In the genomic region with DNA sequence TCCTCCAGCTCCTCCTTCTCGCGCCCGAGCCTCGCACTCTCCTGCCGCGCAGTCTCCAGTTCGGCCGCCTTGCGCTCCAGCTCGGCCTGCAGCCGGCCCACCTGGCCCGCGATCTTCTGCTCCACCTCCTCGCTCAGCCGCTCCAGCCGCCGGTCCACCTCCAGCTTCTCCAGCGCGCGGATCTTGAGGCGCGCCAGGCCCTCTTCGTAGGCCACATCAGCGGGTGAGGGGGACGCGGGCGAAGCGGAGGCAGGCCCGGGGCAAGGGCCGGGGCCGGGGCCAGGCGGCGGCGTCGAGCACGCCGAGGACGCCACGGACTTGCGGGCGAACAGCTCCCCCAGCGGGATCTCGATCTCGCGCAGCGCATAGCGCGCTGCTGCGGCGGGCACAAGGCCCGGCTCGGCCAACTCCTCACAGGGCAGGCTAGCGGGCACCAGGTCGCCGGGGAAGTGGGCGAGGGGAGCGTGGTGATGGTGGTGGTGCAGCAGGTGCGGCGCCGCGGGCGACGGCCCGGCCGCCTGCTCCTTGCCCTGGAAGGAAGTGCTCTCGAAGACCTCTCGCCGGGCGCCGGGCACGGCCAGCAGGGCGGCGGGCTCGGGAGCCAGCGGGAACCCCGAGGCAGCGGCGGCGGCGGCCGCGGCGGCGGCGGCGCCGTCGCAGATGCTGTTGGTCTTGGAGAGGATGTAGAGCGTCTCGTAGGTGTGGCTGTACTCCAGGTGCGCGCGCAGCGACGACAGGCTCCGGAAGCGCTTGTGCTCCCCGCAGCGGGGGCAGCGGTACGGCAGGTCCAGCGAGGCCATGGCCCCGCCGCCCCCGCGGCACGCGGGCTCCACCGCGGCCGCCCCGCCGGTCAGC, we compare ENCODE assay signal across 8 cellular contexts. TPM values are rescaled to one million over a fixed set of nuclear protein-coding genes. Genes with fewer than 3 reads are reported as not detected.
DNase-seq lines count a peak whose midpoint lies in the region; ATAC-seq and TF ChIP-seq lines count a peak whose summit lies in the region.

No MANE protein-coding gene starts in this region.

- no peak for TF ChIP-seq POLR2A in suprapubic skin (IDR thresholded peaks at IDR 0.05)

- H3K4me3 ChIP-seq in colonic mucosa (peak overlapping the region; percentile 37), suprapubic skin (peak overlapping the region; percentile 49)
- H3K4me3 ChIP-seq in naive thymus-derived CD4-positive, alpha-beta T cell (ENCODE audit: low read length), result peak overlapping the region; percentile 35

- H3K27me3 Mint-ChIP-seq in naive thymus-derived CD4-positive, alpha-beta T cell, result no peaks in the 10 kb centered on the region

- H3K27me3 ChIP-seq in colonic mucosa (no peaks in the 10 kb centered on the region), suprapubic skin (peaks cover 27% of the 10 kb centered on the region)
- no peaks in the 10 kb centered on the region for H3K27me3 ChIP-seq in naive thymus-derived CD4-positive, alpha-beta T cell (ENCODE audit: control insufficient read depth in 2 of 2, insufficient read depth in 2 of 2, low read length in 2 of 2)

- H3K9me3 Mint-ChIP-seq in naive thymus-derived CD4-positive, alpha-beta T cell, result peaks cover 0 to 3% (median 0%) of the 10 kb centered on the region in 11 donors

- H3K27ac ChIP-seq in colonic mucosa (peak overlapping the region; percentile 44), suprapubic skin (no peak overlapping the region)
- peak overlapping the region; percentile 62 for H3K27ac ChIP-seq in naive thymus-derived CD4-positive, alpha-beta T cell (ENCODE audit: low read depth, low read length)

- TF ChIP-seq EP300 in suprapubic skin (IDR thresholded peaks at IDR 0.05), result no peak

- H3K9ac ChIP-seq in colonic mucosa (ENCODE audit: low read depth in 2 of 2, low read length in 2 of 2), result peak overlapping the region in 1 of 2 donors; percentile 60

- no peaks in the 10 kb centered on the region for H3K9me3 ChIP-seq in colonic mucosa
- no peaks in the 10 kb centered on the region for H3K9me3 ChIP-seq in naive thymus-derived CD4-positive, alpha-beta T cell (ENCODE audit: control insufficient read depth in 2 of 3, low read length in 3 of 3)
- no peaks in the 10 kb centered on the region for H3K9me3 ChIP-seq in suprapubic skin

- in situ Hi-C loops in ACHN (cut with HindIII; ENCODE audit: low pct_ligation_motif_present, low pct_unique_long_range_greater_than_20kb, low sequenced_read_pairs), result no loop called here

- peak overlapping the region in 4 of 9 donors; percentile 29 to 81 (median 56) for H3K27ac Mint-ChIP-seq in naive thymus-derived CD4-positive, alpha-beta T cell

- ATAC-seq in GM19455 (IDR thresholded peaks at IDR 0.05; ENCODE audit: unreplicated experiment) (peak; percentile 94), GM18517 (IDR thresholded peaks at IDR 0.05; ENCODE audit: unreplicated experiment) (no peak)
- ATAC-seq in naive thymus-derived CD4-positive, alpha-beta T cell, result peak; percentile 91

- H3K4me1 ChIP-seq in colonic mucosa (peaks cover 4% of the 10 kb centered on the region), suprapubic skin (peaks cover 15% of the 10 kb centered on the region)
- H3K4me1 ChIP-seq in naive thymus-derived CD4-positive, alpha-beta T cell (ENCODE audit: control insufficient read depth in 2 of 2, insufficient read depth in 2 of 2, low read length in 2 of 2), result peaks cover 0 to 12% of the 10 kb centered on the region in 2 donors

- CTCF ChIA-PET in naive thymus-derived CD4-positive, alpha-beta T cell (lab: Charles Lee), result interaction anchor here (0.7 to 1.7 kb wide), 2 partner anchors 36 to 56 kb away, joined by 3 read pairs; a partner anchor contains a TSS

- peak overlapping the region in 9 of 10 donors; percentile 32 to 78 (median 64) for H3K4me3 Mint-ChIP-seq in naive thymus-derived CD4-positive, alpha-beta T cell

- peak; percentile 75 for DNase-seq in ACHN
- peak; percentile 65 for DNase-seq in NCI-H1092 (lab: John Stamatoyannopoulos, UW)
- peak; percentile 41 to 61 for DNase-seq in activated CD4-positive, alpha-beta T cell treated with anti-CD3 and anti-CD28 coated beads for 24 hours (ENCODE audit: low read depth in 2 of 2)
- peak; percentile 81 for DNase-seq in colonic mucosa
- DNase-seq in naive thymus-derived CD4-positive, alpha-beta T cell, result peak; percentile 62 to 81 (median 76)
- peak in 1 of 2 donors; percentile 64 for DNase-seq in suprapubic skin (ENCODE audit: low spot score in 2 of 2)

- 4% methylated on average over 15 of the region's 113 CpGs for WGBS in suprapubic skin

- H3K36me3 ChIP-seq in colonic mucosa, result no peaks in the 10 kb centered on the region
- H3K36me3 ChIP-seq in naive thymus-derived CD4-positive, alpha-beta T cell (ENCODE audit: control insufficient read depth in 2 of 3, insufficient read depth in 3 of 3, low read length in 3 of 3), result peaks cover 0 to 15% (median 0%) of the 10 kb centered on the region in 3 experiments
- no peaks in the 10 kb centered on the region for H3K36me3 ChIP-seq in suprapubic skin

- H3K4me1 Mint-ChIP-seq in naive thymus-derived CD4-positive, alpha-beta T cell, result peaks cover 23 to 34% (median 26%) of the 10 kb centered on the region in 7 donors

- TF ChIP-seq CTCF in colonic mucosa (IDR thresholded peaks at IDR 0.05) (no peak), suprapubic skin (IDR thresholded peaks at IDR 0.05) (no peak)

- intact Hi-C loops in colonic mucosa (cut with DNase I), result no loop called here
- intact Hi-C loops in naive thymus-derived CD4-positive, alpha-beta T cell (cut with micrococcal nuclease), result loop anchor here (1.0 kb wide), 7 partner anchors 15 to 468 kb away; a partner anchor contains a TSS

- peaks cover 0 to 13% (median 5%) of the 10 kb centered on the region in 5 donors for H3K36me3 Mint-ChIP-seq in naive thymus-derived CD4-positive, alpha-beta T cell

- POLR2A ChIA-PET in naive thymus-derived CD4-positive, alpha-beta T cell (lab: Charles Lee), result interaction anchor here (0.6 to 1.7 kb wide), 3 partner anchors 18 to 238 kb away, joined by 3 to 10 read pairs (median 5); a partner anchor contains a TSS

RNA-seq across cellular contexts. Expression of a gene that starts 15.2 kb away (rescaled TPM):
- total RNA-seq in colonic mucosa (1 to 10 TPM; 2.4 to 2.5 TPM), suprapubic skin (1 to 10 TPM; 1.1 to 8.2 (median 5.7) TPM)
- 10 to 100 TPM; 13.2 to 19.6 (median 17.6) TPM for total RNA-seq in naive thymus-derived CD4-positive, alpha-beta T cell
- polyA plus RNA-seq in naive thymus-derived CD4-positive, alpha-beta T cell, result 1 to 10 TPM; 1.5 to 3.2 TPM

RNA-seq across cellular contexts. Expression of a gene that starts 24.3 kb away (rescaled TPM):
- total RNA-seq in colonic mucosa, result not detected
- total RNA-seq in naive thymus-derived CD4-positive, alpha-beta T cell, result under 1 TPM in 3 of 5 experiments, not detected in 2; 0.15 to 0.16 (median 0.15) TPM
- polyA plus RNA-seq in naive thymus-derived CD4-positive, alpha-beta T cell, result not detected
- total RNA-seq in suprapubic skin, result not detected

RNA-seq across cellular contexts. Expression of a gene that starts 35.0 kb away (rescaled TPM):
- total RNA-seq in colonic mucosa (100 to 1,000 TPM; 147 to 353 TPM), suprapubic skin (100 to 1,000 TPM in 3 of 4 donors, 10 to 100 TPM in 1; 99.7 to 175 (median 158) TPM)
- total RNA-seq in naive thymus-derived CD4-positive, alpha-beta T cell, result 100 to 1,000 TPM; 118 to 322 (median 181) TPM
- 100 to 1,000 TPM; 284 to 298 TPM for polyA plus RNA-seq in naive thymus-derived CD4-positive, alpha-beta T cell

RNA-seq across cellular contexts. Expression of a gene that starts 36.0 kb away (rescaled TPM):
- total RNA-seq in colonic mucosa, result 10 to 100 TPM; 36.2 to 47.5 TPM
- total RNA-seq in naive thymus-derived CD4-positive, alpha-beta T cell, result 1 to 10 TPM; 4.3 to 8.8 (median 6.9) TPM
- polyA plus RNA-seq in naive thymus-derived CD4-positive, alpha-beta T cell, result 10 to 100 TPM; 25.1 to 29.5 TPM
- total RNA-seq in suprapubic skin, result 10 to 100 TPM in 3 of 4 donors, 1 to 10 TPM in 1; 7.4 to 34.8 (median 25.3) TPM

RNA-seq across cellular contexts. Expression of a gene that starts 55.0 kb away (rescaled TPM):
- total RNA-seq in colonic mucosa (10 to 100 TPM in 1 of 2 donors, 1 to 10 TPM in 1; 9.4 to 18.9 TPM), suprapubic skin (10 to 100 TPM; 17.0 to 38.4 (median 20.0) TPM)
- 10 to 100 TPM; 25.1 to 76.2 (median 42.7) TPM for total RNA-seq in naive thymus-derived CD4-positive, alpha-beta T cell
- polyA plus RNA-seq in naive thymus-derived CD4-positive, alpha-beta T cell, result 10 to 100 TPM; 25.6 to 28.0 TPM
